23 cellular contexts compared by ENCODE assay signal in genomic region chr14:67467134-67467533, GRCh38. TPM values are rescaled to one million over a fixed set of nuclear protein-coding genes. Genes with fewer than 3 reads are reported as not detected.
"Had no signal": no experiment of that assay in that cellular context is flagged by ENCODE, and none has a peak within 500 bp of the region (broad histone marks: within the 10 kb centered on the region; RNA-seq: fewer than 3 reads in every experiment).

No MANE protein-coding gene starts in this region.

- H3K36me3 Mint-ChIP-seq: activated naive CD4-positive, alpha-beta T cell treated with anti-CD3 and anti-CD28 coated beads, Interleukin-2, amount 50 U/mL, for 72 hours; WTC11 had no signal

- H3K27ac ChIP-seq: SJSA1 had no signal

- H3K36me3 ChIP-seq: SJSA1 had no signal

- H3K9me3 ChIP-seq: SJSA1 had no signal

- H3K27me3 ChIP-seq: SJSA1 had no signal

- H3K4me3 Mint-ChIP-seq: activated CD8-positive, alpha-beta T cell treated with anti-CD3 and anti-CD28 coated beads, Interleukin-2, amount 10 ng/mL, durations not matched to agents 7 days and 5 days; activated T-helper 1 cell treated with anti-CD3 and anti-CD28 coated beads, Interleukin-12 subunit alpha, Interleukin-12 subunit beta, Interleukin-2, Interleukin-4 antibody, amounts not matched to agents 30 ng/mL and 10 ng/mL and 1 ng/mL, durations not matched to agents 14 hours and 24 hours and 36 hours; T-helper 1 cell treated with Interleukin-12 subunit alpha and Interleukin-12 subunit beta and Interleukin-4 antibody, amounts not matched to agents 30 μg/mL and 1 μg/mL, for 36 hours; WTC11 had no signal

- H3K9me3 Mint-ChIP-seq: activated naive CD4-positive, alpha-beta T cell treated with anti-CD3 and anti-CD28 coated beads, Interleukin-2, amount 50 U/mL, for 72 hours; activated T-helper 1 cell treated with anti-CD3 and anti-CD28 coated beads, Interleukin-12 subunit alpha, Interleukin-12 subunit beta, Interleukin-2, Interleukin-4 antibody, amounts not matched to agents 30 ng/mL and 10 ng/mL and 1 ng/mL, durations not matched to agents 14 hours and 24 hours and 36 hours; T-helper 1 cell treated with Interleukin-12 subunit alpha and Interleukin-12 subunit beta and Interleukin-4 antibody, amounts not matched to agents 30 μg/mL and 1 μg/mL, for 36 hours; WTC11 had no signal

- H3K4me1 Mint-ChIP-seq: WTC11 had no signal

- H3K27ac Mint-ChIP-seq: activated CD8-positive, alpha-beta T cell treated with anti-CD3 and anti-CD28 coated beads, Interleukin-2, amount 10 ng/mL, durations not matched to agents 7 days and 5 days; activated naive CD4-positive, alpha-beta T cell treated with anti-CD3 and anti-CD28 coated beads, Interleukin-2, amount 50 U/mL, for 72 hours; activated T-helper 1 cell treated with anti-CD3 and anti-CD28 coated beads, Interleukin-12 subunit alpha, Interleukin-12 subunit beta, Interleukin-2, Interleukin-4 antibody, amounts not matched to agents 30 ng/mL and 10 ng/mL and 1 ng/mL, durations not matched to agents 14 hours and 24 hours and 36 hours; T-helper 1 cell treated with Interleukin-12 subunit alpha and Interleukin-12 subunit beta and Interleukin-4 antibody, amounts not matched to agents 30 μg/mL and 1 μg/mL, for 36 hours; WTC11 had no signal

- ATAC-seq: activated naive CD4-positive, alpha-beta T cell treated with anti-CD3 and anti-CD28 coated beads, Interleukin-2, amount 50 U/mL, for 72 hours; K562 had no signal

- DNase-seq: activated CD4-positive, alpha-beta T cell treated with anti-CD3 and anti-CD28 coated beads, Interleukin-2, amount 50 U/mL, for 4 hours; activated CD4-positive, CD25-positive, alpha-beta regulatory T cell treated with anti-CD3 and anti-CD28 coated beads, Interleukin-2, amount 50 U/mL, for 72 hours; activated CD8-positive, alpha-beta memory T cell treated with anti-CD3 and anti-CD28 coated beads, Interleukin-2, amount 50 U/mL, for 48 hours; activated CD8-positive, alpha-beta T cell treated with anti-CD3 and anti-CD28 coated beads, Interleukin-2, amount 10 ng/mL, durations not matched to agents 7 days and 5 days; activated effector memory CD4-positive, alpha-beta T cell treated with Interleukin-2 at 50 U/mL for 16 hours; activated naive CD4-positive, alpha-beta T cell; activated T-cell treated with anti-CD3 and anti-CD28 coated beads, Interleukin-2, amount 50 U/mL, for 1 hour; anterior cingulate cortex; caudate nucleus; NCI-H1105 treated with DMSO at 0.1 percent for 48 hours; NCI-H1436 treated with DMSO at 0.1 percent for 48 hours; NCI-H187; NCI-H2081; NCI-H446; PC-3; SHP77; T-helper 9 cell had no signal

- H3K4me1 ChIP-seq: SJSA1 had no signal

- H3K4me3 ChIP-seq: K562, SJSA1 had no signal

RNA-seq across cellular contexts. Expression of gene TMEM229B, which starts 21.4 kb away (rescaled TPM):
- total RNA-seq: K562, PC-3 had no signal
- polyA plus RNA-seq: K562 had no signal

RNA-seq across cellular contexts. Expression of gene PLEK2, which starts 55.2 kb away (rescaled TPM):
- total RNA-seq: activated CD8-positive, alpha-beta T cell treated with anti-CD3 and anti-CD28 coated beads, Interleukin-2, amount 10 ng/mL, durations not matched to agents 7 days and 5 days; K562 had no signal
- polyA plus RNA-seq: K562 had no signal
